8 cellular contexts compared by ENCODE assay signal in genomic region chr5:87268970-87269377, GRCh38. TPM values are rescaled to one million over a fixed set of nuclear protein-coding genes. Genes with fewer than 3 reads are reported as not detected.
A peak's percentile ranks its signal among the peaks of the same experiment; 100 is the strongest.
DNase-seq lines count a peak whose midpoint lies in the region; ATAC-seq and TF ChIP-seq lines count a peak whose summit lies in the region.

No MANE protein-coding gene starts in this region.

- H3K36me3 ChIP-seq in CD4-positive, CD25-positive, alpha-beta regulatory T cell (ENCODE audit: control insufficient read depth, insufficient read depth, low read length) = no peaks in the 10 kb centered on the region
- H3K36me3 ChIP-seq in endocrine pancreas (ENCODE audit: control insufficient read depth, insufficient read depth, low read length) = no peaks in the 10 kb centered on the region

- H3K4me3 ChIP-seq in CD4-positive, CD25-positive, alpha-beta regulatory T cell (ENCODE audit: low read depth, low read length) = peak overlapping the region; percentile 98
- H3K4me3 ChIP-seq in endocrine pancreas (ENCODE audit: control insufficient read depth, insufficient read depth, low read length) = peak overlapping the region; percentile 97

- H3K36me3 Mint-ChIP-seq in CD4-positive, CD25-positive, alpha-beta regulatory T cell = peaks cover 6% of the 10 kb centered on the region
- H3K36me3 Mint-ChIP-seq in neural crest cell (ENCODE audit: low read depth) = no peaks in the 10 kb centered on the region

- peaks cover 47% of the 10 kb centered on the region for H3K4me1 ChIP-seq in CD4-positive, CD25-positive, alpha-beta regulatory T cell (ENCODE audit: control insufficient read depth, insufficient read depth, low read length, poor library complexity, severe bottlenecking)
- peaks cover 10% of the 10 kb centered on the region for H3K4me1 ChIP-seq in endocrine pancreas (ENCODE audit: control insufficient read depth, insufficient read depth, low read length)

- peaks cover 16 to 51% (median 33%) of the 10 kb centered on the region in 4 donors for H3K4me1 Mint-ChIP-seq in CD4-positive, CD25-positive, alpha-beta regulatory T cell
- H3K4me1 Mint-ChIP-seq in neural crest cell = peaks cover 27% of the 10 kb centered on the region

- no peaks in the 10 kb centered on the region for H3K27me3 Mint-ChIP-seq in CD4-positive, CD25-positive, alpha-beta regulatory T cell
- peaks cover 5% of the 10 kb centered on the region for H3K27me3 Mint-ChIP-seq in neural crest cell (ENCODE audit: low read depth)

- peak overlapping the region; percentile 78 to 92 (median 89) for H3K27ac Mint-ChIP-seq in CD4-positive, CD25-positive, alpha-beta regulatory T cell
- H3K27ac Mint-ChIP-seq in neural crest cell (ENCODE audit: unreplicated experiment) = peak overlapping the region; percentile 29

- peaks cover 0 to 3% (median 0%) of the 10 kb centered on the region in 7 donors for H3K9me3 Mint-ChIP-seq in CD4-positive, CD25-positive, alpha-beta regulatory T cell
- no peaks in the 10 kb centered on the region for H3K9me3 Mint-ChIP-seq in neural crest cell

- H3K9ac ChIP-seq in endocrine pancreas (ENCODE audit: control insufficient read depth, insufficient read depth, low read length) = peak overlapping the region; percentile 85

- H3K4me3 Mint-ChIP-seq in CD4-positive, CD25-positive, alpha-beta regulatory T cell = peak overlapping the region; percentile 97 to 100 (median 99)
- peak overlapping the region; percentile 96 for H3K4me3 Mint-ChIP-seq in neural crest cell

- no peak for TF ChIP-seq CTCF in neural crest cell (conservative IDR thresholded peaks at IDR 0.05)

- ATAC-seq in CD4-positive, CD25-positive, alpha-beta regulatory T cell (ENCODE audit: low read depth in 2 of 2) = no peak
- ATAC-seq in GM18861 (IDR thresholded peaks at IDR 0.05; ENCODE audit: unreplicated experiment) (no peak), HG03457 (IDR thresholded peaks at IDR 0.05; ENCODE audit: unreplicated experiment) (no peak), HG03175 (IDR thresholded peaks at IDR 0.05; ENCODE audit: unreplicated experiment) (no peak)

- no peaks in the 10 kb centered on the region for H3K27me3 ChIP-seq in CD4-positive, CD25-positive, alpha-beta regulatory T cell (ENCODE audit: control insufficient read depth, insufficient read depth, low read length)
- H3K27me3 ChIP-seq in endocrine pancreas (ENCODE audit: control insufficient read depth, insufficient read depth, low read length) = no peaks in the 10 kb centered on the region

- peak overlapping the region; percentile 80 for H3K27ac ChIP-seq in CD4-positive, CD25-positive, alpha-beta regulatory T cell (ENCODE audit: insufficient read depth, low read length, poor library complexity, severe bottlenecking)

- peak in 1 of 3 donors; percentile 25 for DNase-seq in CD4-positive, CD25-positive, alpha-beta regulatory T cell
- DNase-seq in NCI-H69 (lab: John Stamatoyannopoulos, UW) (peak; percentile 22), neural crest cell (ENCODE audit: low read depth, low spot score) (no peak), amygdala (lab: John Stamatoyannopoulos, UW) (no peak)

- H3K9me3 ChIP-seq in CD4-positive, CD25-positive, alpha-beta regulatory T cell (ENCODE audit: control insufficient read depth in 2 of 2, low read length in 2 of 2) = no peaks in the 10 kb centered on the region
- H3K9me3 ChIP-seq in endocrine pancreas (ENCODE audit: control insufficient read depth, low read length) = no peaks in the 10 kb centered on the region

RNA-seq across cellular contexts. Expression of gene RASA1, which starts 1.3 kb away (rescaled TPM):
- total RNA-seq in CD4-positive, CD25-positive, alpha-beta regulatory T cell = 37.8 TPM
- 1 to 10 TPM; 6.8 to 8.7 (median 8.3) TPM for polyA plus RNA-seq in CD4-positive, CD25-positive, alpha-beta regulatory T cell
- total RNA-seq in neural crest cell = 36.1 and 36.2 TPM in 2 replicates
